In genomic region chr1:59332983-59333382, GRCh38 we compare ENCODE assay signal across 12 cellular contexts. TPM values are rescaled to one million over a fixed set of nuclear protein-coding genes. Genes with fewer than 3 reads are reported as not detected.
DNase-seq lines count a peak whose midpoint lies in the region; ATAC-seq and TF ChIP-seq lines count a peak whose summit lies in the region.
"Had no signal": no experiment of that assay in that cellular context is flagged by ENCODE, and none has a peak within 500 bp of the region (broad histone marks: within the 10 kb centered on the region; RNA-seq: fewer than 3 reads in every experiment).

No MANE protein-coding gene starts in this region.

- H3K27ac ChIP-seq in RWPE1 = no peak overlapping the region
- H3K27ac ChIP-seq: ascending aorta had no signal

- no peak overlapping the region for H3K4me3 ChIP-seq in AG09309 (ENCODE audit: control insufficient read depth, low read depth, low read length)
- H3K4me3 ChIP-seq: ascending aorta had no signal

- peaks cover 17% of the 10 kb centered on the region for H3K36me3 Mint-ChIP-seq in endothelial cell (ENCODE audit: low read depth, unreplicated experiment)

- peak; percentile 66 for ATAC-seq in GM21423 (IDR thresholded peaks at IDR 0.05; ENCODE audit: unreplicated experiment)

- POLR2A ChIA-PET in RWPE1 (lab: Yijun Ruan, JAX; ENCODE audit: low non-redundant PET) = no interaction called here

- no peaks in the 10 kb centered on the region for H3K9me3 Mint-ChIP-seq in endothelial cell (ENCODE audit: unreplicated experiment)

- peak; percentile 13 for DNase-seq in AG09309 (ENCODE audit: low read depth)
- DNase-seq in NCI-H226 = peak; percentile 78
- no peak for DNase-seq in endothelial cell (ENCODE audit: low spot score)
- DNase-seq in RWPE1 (ENCODE audit: low spot score) = no peak
- DNase-seq in globus pallidus (ENCODE audit: low spot score) = no peak
- no peak for DNase-seq in DMS 273 treated with DMSO at 0.1 percent for 48 hours (lab: John Stamatoyannopoulos, UW)
- DNase-seq in GOT3 (lab: John Stamatoyannopoulos, UW) = no peak
- DNase-seq: DMS153, H7, NCI-H1417 treated with DMSO at 0.1 percent for 48 hours had no signal

- H3K27ac Mint-ChIP-seq in endothelial cell (ENCODE audit: unreplicated experiment) = peak overlapping the region; percentile 46

- CTCF ChIA-PET in RWPE1 (lab: Yijun Ruan, JAX) = no interaction called here

- TF ChIP-seq CTCF in AG09309 (IDR thresholded peaks at IDR 0.05; ENCODE audit: control insufficient read depth, insufficient read depth, low read depth, low read length, missing control alignments) (no peak), endothelial cell (IDR thresholded peaks at IDR 0.05; ENCODE audit: unreplicated experiment) (no peak), RWPE1 (conservative IDR thresholded peaks at IDR 0.05; ENCODE audit: low read depth) (no peak)

- H3K27me3 Mint-ChIP-seq in endothelial cell (ENCODE audit: unreplicated experiment) = no peaks in the 10 kb centered on the region

- peaks cover 17% of the 10 kb centered on the region for H3K4me1 Mint-ChIP-seq in endothelial cell (ENCODE audit: unreplicated experiment)

- no peak overlapping the region for H3K4me3 Mint-ChIP-seq in endothelial cell (ENCODE audit: unreplicated experiment)

RNA-seq across cellular contexts. Expression of gene FGGY, which starts 36.1 kb away (rescaled TPM):
- 41.2 TPM for total RNA-seq in endothelial cell (ENCODE audit: unreplicated experiment)

Comparison
In these comparisons a context has a peak if more than half of its experiments do, and no peak if none do; other contexts are left out.
1. DNase-seq: peak in AG09309 (single experiment) and NCI-H226 (single experiment); none in endothelial cell (single experiment), RWPE1 (single experiment), globus pallidus (single experiment), DMS 273 treated with DMSO at 0.1 percent for 48 hours (single experiment) and GOT3 (single experiment).